In genomic region chr14:20609215-20610001, GRCh38 we compare ENCODE assay signal across 1 cellular context.
TF ChIP-seq lines count a peak whose summit lies in the region.

No MANE protein-coding gene starts in this region.

TF ChIP-seq in HepG2, 621 proteins besides CTCF, POLR2A, EP300 and RAD21 (continued from another document and continues in another):
- no peak for TF ChIP-seq HMGA1 (CRISPR knock-in tag; conservative IDR thresholded peaks at IDR 0.05)
- TF ChIP-seq SYNCRIP (IDR thresholded peaks at IDR 0.05; ENCODE audit: insufficient read depth, low read depth, low read length) = no peak
- no peak; the same call in 1 of the 2 replicates for TF ChIP-seq ZFP36L1 (CRISPR knock-in tag; IDR thresholded peaks at IDR 0.05)
- TF ChIP-seq CREBL2 (CRISPR knock-in tag; IDR thresholded peaks at IDR 0.05; ENCODE audit: borderline replicate concordance) = no peak
- TF ChIP-seq, protein P1, sequence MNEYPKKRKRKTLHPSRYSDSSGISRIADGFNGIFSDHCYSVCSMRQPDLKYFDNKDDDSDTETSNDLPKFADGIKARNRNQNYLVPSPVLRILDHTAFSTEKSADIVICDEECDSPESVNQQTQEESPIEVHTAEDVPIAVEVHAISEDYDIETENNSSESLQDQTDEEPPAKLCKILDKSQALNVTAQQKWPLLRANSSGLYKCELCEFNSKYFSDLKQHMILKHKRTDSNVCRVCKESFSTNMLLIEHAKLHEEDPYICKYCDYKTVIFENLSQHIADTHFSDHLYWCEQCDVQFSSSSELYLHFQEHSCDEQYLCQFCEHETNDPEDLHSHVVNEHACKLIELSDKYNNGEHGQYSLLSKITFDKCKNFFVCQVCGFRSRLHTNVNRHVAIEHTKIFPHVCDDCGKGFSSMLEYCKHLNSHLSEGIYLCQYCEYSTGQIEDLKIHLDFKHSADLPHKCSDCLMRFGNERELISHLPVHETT (CRISPR knock-in tag; conservative IDR thresholded peaks at IDR 0.05) = no peak
- TF ChIP-seq ZNF496 (CRISPR knock-in tag; IDR thresholded peaks at IDR 0.05; ENCODE audit: insufficient replicate concordance) = no peak
- TF ChIP-seq TEAD2 (CRISPR knock-in tag; IDR thresholded peaks at IDR 0.05) = no peak
- TF ChIP-seq AHR (CRISPR knock-in tag; IDR thresholded peaks at IDR 0.05) = peak; percentile 15; the same call in 1 of the 2 replicates
- TF ChIP-seq ELF4 (CRISPR knock-in tag; IDR thresholded peaks at IDR 0.05; ENCODE audit: borderline replicate concordance) = no peak
- no peak for TF ChIP-seq ZNF552 (CRISPR knock-in tag; IDR thresholded peaks at IDR 0.05; ENCODE audit: borderline replicate concordance)
- TF ChIP-seq, protein P2, sequence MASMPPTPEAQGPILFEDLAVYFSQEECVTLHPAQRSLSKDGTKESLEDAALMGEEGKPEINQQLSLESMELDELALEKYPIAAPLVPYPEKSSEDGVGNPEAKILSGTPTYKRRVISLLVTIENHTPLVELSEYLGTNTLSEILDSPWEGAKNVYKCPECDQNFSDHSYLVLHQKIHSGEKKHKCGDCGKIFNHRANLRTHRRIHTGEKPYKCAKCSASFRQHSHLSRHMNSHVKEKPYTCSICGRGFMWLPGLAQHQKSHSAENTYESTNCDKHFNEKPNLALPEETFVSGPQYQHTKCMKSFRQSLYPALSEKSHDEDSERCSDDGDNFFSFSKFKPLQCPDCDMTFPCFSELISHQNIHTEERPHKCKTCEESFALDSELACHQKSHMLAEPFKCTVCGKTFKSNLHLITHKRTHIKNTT (CRISPR knock-in tag; IDR thresholded peaks at IDR 0.05) = no peak
- peak; percentile 65; the same call in 1 of the 2 replicates for TF ChIP-seq TARDBP (CRISPR knock-in tag; IDR thresholded peaks at IDR 0.05)
- TF ChIP-seq GABPB1 (CRISPR knock-in tag; IDR thresholded peaks at IDR 0.05) = peak; percentile 59; the same call in 1 of the 2 replicates
- TF ChIP-seq GATAD2A (CRISPR knock-in tag; IDR thresholded peaks at IDR 0.05) = peak; percentile 71; the same call in 1 of the 2 replicates
- 0 out of 2 replicates have a peak, but pooled peaks have one; percentile 7 for TF ChIP-seq NAIF1 (CRISPR knock-in tag; IDR thresholded peaks at IDR 0.05; ENCODE audit: borderline replicate concordance)
- TF ChIP-seq SP5 (CRISPR knock-in tag; IDR thresholded peaks at IDR 0.05; ENCODE audit: borderline replicate concordance, low read depth) = no peak
- TF ChIP-seq, protein P3, sequence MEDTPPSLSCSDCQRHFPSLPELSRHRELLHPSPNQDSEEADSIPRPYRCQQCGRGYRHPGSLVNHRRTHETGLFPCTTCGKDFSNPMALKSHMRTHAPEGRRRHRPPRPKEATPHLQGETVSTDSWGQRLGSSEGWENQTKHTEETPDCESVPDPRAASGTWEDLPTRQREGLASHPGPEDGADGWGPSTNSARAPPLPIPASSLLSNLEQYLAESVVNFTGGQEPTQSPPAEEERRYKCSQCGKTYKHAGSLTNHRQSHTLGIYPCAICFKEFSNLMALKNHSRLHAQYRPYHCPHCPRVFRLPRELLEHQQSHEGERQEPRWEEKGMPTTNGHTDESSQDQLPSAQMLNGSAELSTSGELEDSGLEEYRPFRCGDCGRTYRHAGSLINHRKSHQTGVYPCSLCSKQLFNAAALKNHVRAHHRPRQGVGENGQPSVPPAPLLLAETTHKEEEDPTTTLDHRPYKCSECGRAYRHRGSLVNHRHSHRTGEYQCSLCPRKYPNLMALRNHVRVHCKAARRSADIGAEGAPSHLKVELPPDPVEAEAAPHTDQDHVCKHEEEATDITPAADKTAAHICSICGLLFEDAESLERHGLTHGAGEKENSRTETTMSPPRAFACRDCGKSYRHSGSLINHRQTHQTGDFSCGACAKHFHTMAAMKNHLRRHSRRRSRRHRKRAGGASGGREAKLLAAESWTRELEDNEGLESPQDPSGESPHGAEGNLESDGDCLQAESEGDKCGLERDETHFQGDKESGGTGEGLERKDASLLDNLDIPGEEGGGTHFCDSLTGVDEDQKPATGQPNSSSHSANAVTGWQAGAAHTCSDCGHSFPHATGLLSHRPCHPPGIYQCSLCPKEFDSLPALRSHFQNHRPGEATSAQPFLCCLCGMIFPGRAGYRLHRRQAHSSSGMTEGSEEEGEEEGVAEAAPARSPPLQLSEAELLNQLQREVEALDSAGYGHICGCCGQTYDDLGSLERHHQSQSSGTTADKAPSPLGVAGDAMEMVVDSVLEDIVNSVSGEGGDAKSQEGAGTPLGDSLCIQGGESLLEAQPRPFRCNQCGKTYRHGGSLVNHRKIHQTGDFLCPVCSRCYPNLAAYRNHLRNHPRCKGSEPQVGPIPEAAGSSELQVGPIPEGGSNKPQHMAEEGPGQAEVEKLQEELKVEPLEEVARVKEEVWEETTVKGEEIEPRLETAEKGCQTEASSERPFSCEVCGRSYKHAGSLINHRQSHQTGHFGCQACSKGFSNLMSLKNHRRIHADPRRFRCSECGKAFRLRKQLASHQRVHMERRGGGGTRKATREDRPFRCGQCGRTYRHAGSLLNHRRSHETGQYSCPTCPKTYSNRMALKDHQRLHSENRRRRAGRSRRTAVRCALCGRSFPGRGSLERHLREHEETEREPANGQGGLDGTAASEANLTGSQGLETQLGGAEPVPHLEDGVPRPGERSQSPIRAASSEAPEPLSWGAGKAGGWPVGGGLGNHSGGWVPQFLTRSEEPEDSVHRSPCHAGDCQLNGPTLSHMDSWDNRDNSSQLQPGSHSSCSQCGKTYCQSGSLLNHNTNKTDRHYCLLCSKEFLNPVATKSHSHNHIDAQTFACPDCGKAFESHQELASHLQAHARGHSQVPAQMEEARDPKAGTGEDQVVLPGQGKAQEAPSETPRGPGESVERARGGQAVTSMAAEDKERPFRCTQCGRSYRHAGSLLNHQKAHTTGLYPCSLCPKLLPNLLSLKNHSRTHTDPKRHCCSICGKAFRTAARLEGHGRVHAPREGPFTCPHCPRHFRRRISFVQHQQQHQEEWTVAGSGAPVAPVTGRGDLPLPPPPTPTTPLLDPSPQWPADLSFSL (CRISPR knock-in tag; IDR thresholded peaks at IDR 0.05) = no peak
- TF ChIP-seq ZBTB34 (CRISPR knock-in tag; IDR thresholded peaks at IDR 0.05) = no peak
- no peak for TF ChIP-seq ZIK1 (CRISPR knock-in tag; IDR thresholded peaks at IDR 0.05; ENCODE audit: borderline replicate concordance, low read depth)
- no peak for TF ChIP-seq ZC3H4 (CRISPR knock-in tag; IDR thresholded peaks at IDR 0.05; ENCODE audit: borderline replicate concordance)
- TF ChIP-seq ISX (CRISPR knock-in tag; conservative IDR thresholded peaks at IDR 0.05) = no peak
- TF ChIP-seq HDAC2 (CRISPR knock-in tag; IDR thresholded peaks at IDR 0.05) = peak; percentile 69; the same call in 1 of the 2 replicates
- TF ChIP-seq NFIB (CRISPR knock-in tag; IDR thresholded peaks at IDR 0.05; ENCODE audit: borderline replicate concordance) = no peak
- peak; percentile 90 for TF ChIP-seq SNAPC4 (CRISPR knock-in tag; IDR thresholded peaks at IDR 0.05)
- TF ChIP-seq BRCA1 (CRISPR knock-in tag; IDR thresholded peaks at IDR 0.05) = peak; percentile 50; the same call in 1 of the 2 replicates
- TF ChIP-seq ZNF317 (CRISPR knock-in tag; IDR thresholded peaks at IDR 0.05) = peak; percentile 18; the same call in 1 of the 2 replicates
- no peak for TF ChIP-seq ZNF557 (CRISPR knock-in tag; IDR thresholded peaks at IDR 0.05)
- no peak for TF ChIP-seq ZBTB1 (CRISPR knock-in tag; IDR thresholded peaks at IDR 0.05; ENCODE audit: borderline replicate concordance)
- no peak for TF ChIP-seq ZBTB42 (CRISPR knock-in tag; IDR thresholded peaks at IDR 0.05)
- peak; percentile 91; the same call in 1 of the 2 replicates for TF ChIP-seq MAF1 (CRISPR knock-in tag; IDR thresholded peaks at IDR 0.05; ENCODE audit: borderline replicate concordance)
- TF ChIP-seq TBX3 (IDR thresholded peaks at IDR 0.05; ENCODE audit: borderline replicate concordance) = no peak
- TF ChIP-seq, protein P4, sequence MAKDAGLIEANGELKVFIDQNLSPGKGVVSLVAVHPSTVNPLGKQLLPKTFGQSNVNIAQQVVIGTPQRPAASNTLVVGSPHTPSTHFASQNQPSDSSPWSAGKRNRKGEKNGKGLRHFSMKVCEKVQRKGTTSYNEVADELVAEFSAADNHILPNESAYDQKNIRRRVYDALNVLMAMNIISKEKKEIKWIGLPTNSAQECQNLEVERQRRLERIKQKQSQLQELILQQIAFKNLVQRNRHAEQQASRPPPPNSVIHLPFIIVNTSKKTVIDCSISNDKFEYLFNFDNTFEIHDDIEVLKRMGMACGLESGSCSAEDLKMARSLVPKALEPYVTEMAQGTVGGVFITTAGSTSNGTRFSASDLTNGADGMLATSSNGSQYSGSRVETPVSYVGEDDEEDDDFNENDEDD (CRISPR knock-in tag; IDR thresholded peaks at IDR 0.05; ENCODE audit: borderline replicate concordance) = peak; percentile 8; the same call in 1 of the 2 replicates
- TF ChIP-seq, protein P5, sequence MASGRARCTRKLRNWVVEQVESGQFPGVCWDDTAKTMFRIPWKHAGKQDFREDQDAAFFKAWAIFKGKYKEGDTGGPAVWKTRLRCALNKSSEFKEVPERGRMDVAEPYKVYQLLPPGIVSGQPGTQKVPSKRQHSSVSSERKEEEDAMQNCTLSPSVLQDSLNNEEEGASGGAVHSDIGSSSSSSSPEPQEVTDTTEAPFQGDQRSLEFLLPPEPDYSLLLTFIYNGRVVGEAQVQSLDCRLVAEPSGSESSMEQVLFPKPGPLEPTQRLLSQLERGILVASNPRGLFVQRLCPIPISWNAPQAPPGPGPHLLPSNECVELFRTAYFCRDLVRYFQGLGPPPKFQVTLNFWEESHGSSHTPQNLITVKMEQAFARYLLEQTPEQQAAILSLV (CRISPR knock-in tag; IDR thresholded peaks at IDR 0.05; ENCODE audit: borderline replicate concordance) = no peak; the same call in 1 of the 2 replicates
- TF ChIP-seq ZBTB14 (CRISPR knock-in tag; IDR thresholded peaks at IDR 0.05) = peak; percentile 50; the same call in 1 of the 2 replicates
- no peak for TF ChIP-seq ZNF547 (CRISPR knock-in tag; IDR thresholded peaks at IDR 0.05)
- no peak for TF ChIP-seq ZNF10 (CRISPR knock-in tag; IDR thresholded peaks at IDR 0.05; ENCODE audit: borderline replicate concordance, low read depth)
- no peak for TF ChIP-seq TEF (CRISPR knock-in tag; IDR thresholded peaks at IDR 0.05)
- no peak for TF ChIP-seq ZMYM2 (CRISPR knock-in tag; IDR thresholded peaks at IDR 0.05)
- no peak for TF ChIP-seq PAWR (CRISPR knock-in tag; IDR thresholded peaks at IDR 0.05; ENCODE audit: borderline replicate concordance)
